Comparison of ENCODE assay signal across 25 cellular contexts in the genomic region with DNA sequence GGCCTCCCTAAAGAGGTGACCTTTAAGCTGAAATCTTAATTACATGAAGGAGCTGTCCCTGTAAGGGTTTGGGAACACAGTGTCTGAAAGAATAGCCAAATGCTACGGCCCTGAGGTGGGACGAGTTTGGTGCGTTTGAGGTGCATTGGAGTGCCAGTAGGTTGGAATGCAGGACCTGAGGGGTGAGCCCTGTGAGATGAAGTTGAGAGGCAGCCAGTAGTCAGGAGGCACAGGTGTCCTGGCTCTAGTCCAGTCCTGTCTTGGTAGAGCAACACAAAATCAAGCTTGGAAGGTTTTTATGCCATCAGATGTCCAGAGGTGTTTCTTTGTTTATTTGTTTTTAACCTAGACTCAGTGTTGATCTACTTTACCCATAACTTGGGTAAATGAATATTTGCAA.
DNase-seq lines count a peak whose midpoint lies in the region; ATAC-seq, FAIRE-seq and TF ChIP-seq lines count a peak whose summit lies in the region.
"Had no signal": no experiment of that assay in that cellular context is flagged by ENCODE, and none has a peak within 500 bp of the region (broad histone marks: within the 10 kb centered on the region; RNA-seq: fewer than 3 reads in every experiment).

No MANE protein-coding gene starts in this region.

- no peak overlapping the region for H3K18ac ChIP-seq in H1 (ENCODE audit: extremely low read depth, low read length)

- H4K91ac ChIP-seq in H1 (replicated peaks; ENCODE audit: insufficient read length, low read length): no peak overlapping the region

- H2BK20ac ChIP-seq in H1 (ENCODE audit: low read length): no peak overlapping the region

- no peaks in the 10 kb centered on the region for H3K36me3 ChIP-seq in OCI-LY3 (replicated peaks; ENCODE audit: low read depth, low read length)
- H3K36me3 ChIP-seq in H1 (ENCODE audit: control insufficient read depth in 2 of 4, insufficient read depth in 4 of 4, low read length in 3 of 4): no peaks in the 10 kb centered on the region
- no peaks in the 10 kb centered on the region; the same call in 1 of the 2 replicates for H3K36me3 ChIP-seq in PC-3 (ENCODE audit: low read depth, low read length)
- H3K36me3 ChIP-seq: BLaER1 had no signal

- no peaks in the 10 kb centered on the region for H3K9me2 ChIP-seq in PC-3 (replicated peaks; ENCODE audit: low read length)

- no peak for TF ChIP-seq EP300 in H1 (IDR thresholded peaks at IDR 0.05; ENCODE audit: borderline replicate concordance in 1 of 2, low read depth in 2 of 2, low read length in 2 of 2)

- no peak overlapping the region; the same call in 1 of the 2 replicates for H2BK5ac ChIP-seq in H1 (ENCODE audit: low read depth, low read length)

- H3K9me3 ChIP-seq in OCI-LY3 (ENCODE audit: insufficient read depth, low read length) (no peaks in the 10 kb centered on the region), H1 (ENCODE audit: insufficient read depth in 2 of 2, low read depth in 1 of 2, low read length in 1 of 2) (no peaks in the 10 kb centered on the region), PC-3 (ENCODE audit: low read length) (no peaks in the 10 kb centered on the region)
- H3K9me3 ChIP-seq: BLaER1, SJSA1 had no signal

- H3K56ac ChIP-seq in H1 (replicated peaks; ENCODE audit: insufficient read length, low read depth, low read length): no peak overlapping the region

- intact Hi-C loops in PC-3 (cut with micrococcal nuclease): no loop called here

- WGBS in H1 (ENCODE audit: extremely low coverage in 1 of 2, insufficient coverage in 1 of 2, insufficient read length in 1 of 2, insufficient replicate concordance in 2 of 2, low coverage in 1 of 2, low lambda C conversion rate in 2 of 2, missing lambda C conversion rate in 1 of 2), 2 experiments: 93% methylated on average over 3 of the region's 3 CpGs; no CpG with 5 or more reads in 1 of the 2 experiments

- H3K4me3 ChIP-seq in OCI-LY3 (ENCODE audit: low read length) (no peak overlapping the region), H1 (ENCODE audit: extremely low read depth in 1 of 4, insufficient read depth in 2 of 4, low read depth in 3 of 4, low read length in 4 of 4) (no peak overlapping the region), PC-3 (ENCODE audit: low read length) (no peak overlapping the region)
- H3K4me3 ChIP-seq: BLaER1, SJSA1 had no signal

- FAIRE-seq in H1 (lab: Jason Lieb, UNC): no peak
- FAIRE-seq: GM19239, H54, HepG2 had no signal

- TF ChIP-seq CTCF in OCI-LY3 (IDR thresholded peaks at IDR 0.05; ENCODE audit: low read depth, low read length) (no peak), H1 (IDR thresholded peaks at IDR 0.05; ENCODE audit: control extremely low read depth in 1 of 3, insufficient read depth in 1 of 3, low read depth in 1 of 3, low read length in 3 of 3) (no peak), PC-3 (conservative IDR thresholded peaks at IDR 0.05; ENCODE audit: low read depth, low read length) (no peak), foreskin keratinocyte (conservative IDR thresholded peaks at IDR 0.05) (no peak)

- no peak overlapping the region for H3K14ac ChIP-seq in H1 (ENCODE audit: insufficient read length)

- H3K9ac ChIP-seq in OCI-LY3 (ENCODE audit: low read length) (no peak overlapping the region), H1 (replicated peaks in 1 of 4; ENCODE audit: extremely low read depth in 1 of 4, low read depth in 3 of 4, low read length in 3 of 4) (no peak overlapping the region), PC-3 (ENCODE audit: low read length) (no peak overlapping the region)
- H3K9ac ChIP-seq: BLaER1, KMS-11 had no signal

- DNase-seq in NCI-H2196 (lab: John Stamatoyannopoulos, UW; ENCODE audit: unreplicated experiment) (peak; percentile 16), NCI-H2196 treated with DMSO at 0.1 percent for 48 hours (lab: John Stamatoyannopoulos, UW; ENCODE audit: unreplicated experiment) (no peak), H1 (ENCODE audit: low read depth in 1 of 2, low spot score in 2 of 2) (no peak), PC-3 (no peak), foreskin keratinocyte (no peak)
- DNase-seq: 8988T; COR-L47; DMS53; NCI-H1092; NCI-H146; NCI-H2081; NCI-H2227 treated with DMSO at 0.1 percent for 48 hours; NCI-H524 treated with DMSO at 0.1 percent for 48 hours; NK-92 treated with Interleukin-12 subunit alpha and Interleukin-12 subunit beta, amount 100 ng/mL, for 24 hours; OCI-M1; T-helper 2 cell had no signal

- CTCF ChIA-PET in H1 (lab: Charles Lee; ENCODE audit: partially characterized antibody): interaction anchor here (0.7 to 26.2 kb wide), 14 partner anchors 10 to 257 kb away, joined by 3 to 632 read pairs (median 13); a partner anchor contains a TSS
- CTCF ChIA-PET in PC-3 (lab: Charles Lee): interaction anchor here (0.7 to 1.3 kb wide), 2 partner anchors 108 to 148 kb away, joined by 3 to 5 read pairs; a partner anchor contains a TSS

- no peak overlapping the region for H2BK120ac ChIP-seq in H1 (replicated peaks; ENCODE audit: low read depth, low read length)

- H3F3A ChIP-seq in PC-3 (ENCODE audit: low read length, unreplicated experiment): no peaks in the 10 kb centered on the region

- H3K79me1 ChIP-seq in H1 (ENCODE audit: low read depth, low read length): no peaks in the 10 kb centered on the region

- H2AK5ac ChIP-seq in H1 (ENCODE audit: low read depth, low read length): peak overlapping the region; percentile 76; the same call in 1 of the 2 replicates

- ATAC-seq in HG03108 (IDR thresholded peaks at IDR 0.05; ENCODE audit: unreplicated experiment) (no peak), PC-3 (no peak), HG03342 (IDR thresholded peaks at IDR 0.05; ENCODE audit: unreplicated experiment) (no peak), foreskin keratinocyte (no peak)
- ATAC-seq: HepG2 had no signal

- H3K4ac ChIP-seq in H1 (replicated peaks; ENCODE audit: insufficient read length, low read depth, low read length): no peak overlapping the region

- H3K27me3 ChIP-seq in OCI-LY3 (ENCODE audit: low read depth, low read length) (no peaks in the 10 kb centered on the region), H1 (replicated peaks in 1 of 4; ENCODE audit: control insufficient read depth in 3 of 4, extremely low read depth in 1 of 4, insufficient read depth in 3 of 4, low read length in 3 of 4) (no peaks in the 10 kb centered on the region), PC-3 (ENCODE audit: low read length) (no peaks in the 10 kb centered on the region), foreskin keratinocyte (no peaks in the 10 kb centered on the region)
- H3K27me3 ChIP-seq: BLaER1, SJSA1 had no signal

- H4K5ac ChIP-seq in H1 (ENCODE audit: insufficient read length, low read depth, low read length): no peak overlapping the region

- no peak for TF ChIP-seq POLR2A in H1 (IDR thresholded peaks at IDR 0.05; ENCODE audit: control extremely low read depth in 1 of 2, low read depth in 2 of 2, low read length in 2 of 2)

- H3K4me1 ChIP-seq in OCI-LY3 (ENCODE audit: low read length): peaks cover 47% of the 10 kb centered on the region
- H3K4me1 ChIP-seq in H1 (replicated peaks in 1 of 4; ENCODE audit: control insufficient read depth in 3 of 4, insufficient read depth in 4 of 4, low read length in 3 of 4): peaks cover 10 to 22% (median 15%) of the 10 kb centered on the region in 4 experiments
- H3K4me1 ChIP-seq in PC-3 (ENCODE audit: insufficient read depth, low read length): peaks cover 18% of the 10 kb centered on the region
- no peaks in the 10 kb centered on the region for H3K4me1 ChIP-seq in foreskin keratinocyte

- no peak overlapping the region for H4K8ac ChIP-seq in H1 (ENCODE audit: extremely low read depth, insufficient read depth, low read length)

- POLR2A ChIA-PET in H1 (lab: Charles Lee; ENCODE audit: partially characterized antibody): interaction anchor here (1.2 kb wide), 1 partner anchor 108 kb away, joined by 3 read pairs; a partner anchor contains a TSS
- POLR2A ChIA-PET in PC-3 (lab: Charles Lee; ENCODE audit: unreplicated experiment): no interaction called here

- BruUV-seq in PC-3 (replicated peaks; lab: Mats Ljungman, UMichigan): no TSS peak

- H3K4me2 ChIP-seq in OCI-LY3 (ENCODE audit: low read length) (peak overlapping the region; percentile 53), H1 (ENCODE audit: insufficient read depth in 1 of 2, low read depth in 2 of 2, low read length in 2 of 2) (no peak overlapping the region), PC-3 (ENCODE audit: low read length) (no peak overlapping the region)
- H3K4me2 ChIP-seq: BLaER1, KMS-11 had no signal

- peak overlapping the region; percentile 65; the same call in 1 of the 2 replicates for H2BK12ac ChIP-seq in H1 (ENCODE audit: low read depth, low read length)

- H2AFZ ChIP-seq in OCI-LY3 (ENCODE audit: low read depth, low read length) (no peak overlapping the region), H1 (ENCODE audit: low read length) (no peak overlapping the region), PC-3 (ENCODE audit: low read length) (no peak overlapping the region)

- H4K20me1 ChIP-seq in OCI-LY3 (ENCODE audit: insufficient read depth, low read length) (no peaks in the 10 kb centered on the region), H1 (replicated peaks in 1 of 2; ENCODE audit: control insufficient read depth in 1 of 2, insufficient read depth in 2 of 2, low read length in 2 of 2) (no peaks in the 10 kb centered on the region), PC-3 (ENCODE audit: low read length) (no peaks in the 10 kb centered on the region)
- H4K20me1 ChIP-seq: BLaER1 had no signal

- H3K23ac ChIP-seq in H1 (ENCODE audit: insufficient read length): no peak overlapping the region

- TF ChIP-seq RAD21 in H1 (IDR thresholded peaks at IDR 0.05 in 1 of 2, conservative IDR thresholded peaks at IDR 0.05 in 1 of 2; ENCODE audit: low read depth in 2 of 2, low read length in 2 of 2): no peak

- H3K79me2 ChIP-seq in OCI-LY3 (ENCODE audit: low read length) (no peaks in the 10 kb centered on the region), H1 (ENCODE audit: control insufficient read depth in 1 of 2, insufficient read depth in 2 of 2, low read length in 2 of 2) (no peaks in the 10 kb centered on the region), PC-3 (ENCODE audit: low read length) (no peaks in the 10 kb centered on the region)

- no peak overlapping the region for H2BK15ac ChIP-seq in H1 (ENCODE audit: low read length)

- no peak overlapping the region for H3K27ac ChIP-seq in OCI-LY3 (ENCODE audit: low read length)
- no peak overlapping the region for H3K27ac ChIP-seq in H1 (ENCODE audit: low read depth, low read length)
- no peak overlapping the region for H3K27ac ChIP-seq in PC-3 (ENCODE audit: low read length)
- H3K27ac ChIP-seq in foreskin keratinocyte: no peak overlapping the region
- H3K27ac ChIP-seq: BLaER1, KMS-11, SJSA1 had no signal

- no peaks in the 10 kb centered on the region for H3K23me2 ChIP-seq in H1 (ENCODE audit: low read depth, low read length)
